In the genomic region with DNA sequence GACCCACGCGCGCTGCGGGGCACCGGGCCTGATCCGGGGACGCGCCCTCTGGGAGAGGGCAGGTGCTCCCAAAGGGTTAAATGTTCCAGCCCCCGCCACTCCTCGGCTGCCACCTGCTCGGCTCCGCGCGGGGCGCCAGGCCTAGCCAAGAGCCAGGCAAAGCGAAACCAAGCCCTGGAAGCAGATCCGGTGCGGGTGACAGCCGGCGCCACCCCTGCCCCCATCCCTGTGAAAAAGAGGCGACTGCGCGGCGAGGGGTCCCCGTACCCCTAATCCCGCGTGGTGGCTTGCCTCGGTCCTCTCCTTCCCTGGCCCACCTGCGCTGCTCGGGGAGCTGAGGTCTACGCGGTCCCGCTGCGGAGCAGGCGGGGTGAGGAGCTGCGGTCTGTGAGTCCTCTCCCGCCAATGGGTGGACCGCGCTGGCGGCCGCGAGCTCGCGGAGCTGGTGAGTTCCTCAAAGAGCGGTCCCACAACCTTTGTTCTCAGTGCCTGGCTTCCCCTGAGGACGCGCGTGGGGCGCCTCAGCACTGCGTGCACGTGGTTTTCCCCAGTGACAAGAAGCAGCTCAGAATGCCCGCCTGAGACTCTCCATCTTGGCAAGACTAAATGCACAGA, we compare ENCODE assay signal across 8 cellular contexts. TPM values are rescaled to one million over a fixed set of nuclear protein-coding genes. Genes with fewer than 3 reads are reported as not detected.
DNase-seq lines count a peak whose midpoint lies in the region; ATAC-seq and TF ChIP-seq lines count a peak whose summit lies in the region.

A gene (minus strand): TSS at position 610 of the 615 bp plus-strand sequence.

- no peak for TF ChIP-seq CTCF in BE2C (IDR thresholded peaks at IDR 0.05; ENCODE audit: low read depth, low read length)
- TF ChIP-seq CTCF in epithelial cell of esophagus (IDR thresholded peaks at IDR 0.05; ENCODE audit: insufficient read depth, low read depth, low read length, missing control alignments): no peak
- TF ChIP-seq CTCF in mesothelial cell of epicardium (IDR thresholded peaks at IDR 0.05; ENCODE audit: unreplicated experiment): no peak

- H3K36me3 ChIP-seq in BE2C: no peaks in the 10 kb centered on the region

- peaks cover 18% of the 10 kb centered on the region for H3K27me3 ChIP-seq in BE2C

- no peaks in the 10 kb centered on the region for H3K36me3 Mint-ChIP-seq in mesothelial cell of epicardium

- H3K4me1 Mint-ChIP-seq in mesothelial cell of epicardium: peaks cover 8% of the 10 kb centered on the region

- no peaks in the 10 kb centered on the region for H3K9me3 Mint-ChIP-seq in mesothelial cell of epicardium

- H3K4me1 ChIP-seq in BE2C: no peaks in the 10 kb centered on the region

- ATAC-seq in GM19467 (IDR thresholded peaks at IDR 0.05; ENCODE audit: unreplicated experiment) (peak; percentile 55), HG02840 (IDR thresholded peaks at IDR 0.05; ENCODE audit: low FRiP score, unreplicated experiment) (no peak)

- H3K27me3 Mint-ChIP-seq in mesothelial cell of epicardium (ENCODE audit: low read depth): peaks cover 69% of the 10 kb centered on the region

- peak within 1 kb of the TSS; percentile 76 for H3K4me3 Mint-ChIP-seq in mesothelial cell of epicardium

- no peak within 1 kb of the TSS for H3K27ac Mint-ChIP-seq in mesothelial cell of epicardium

- no peaks in the 10 kb centered on the region for H3K9me3 ChIP-seq in BE2C

- H3K4me3 ChIP-seq in BE2C (ENCODE audit: low read depth, low read length): peak within 1 kb of the TSS; percentile 66
- peak within 1 kb of the TSS; percentile 53 for H3K4me3 ChIP-seq in epithelial cell of esophagus (ENCODE audit: low read length)

- DNase-seq in BE2C (peak; percentile 35), NCI-H526 (lab: John Stamatoyannopoulos, UW) (peak; percentile 55 to 84), activated T-cell treated with anti-CD3 and anti-CD28 coated beads for 4 hours (peak; percentile 23), epithelial cell of esophagus (ENCODE audit: low read depth) (peak; percentile 35), mesothelial cell of epicardium (ENCODE audit: low spot score in 2 of 2, unreplicated experiment in 2 of 2) (peak; percentile 29 to 50)
- DNase-seq in stimulated activated CD8-positive, alpha-beta memory T cell treated with anti-CD3 and anti-CD28 coated beads, Interleukin-4, amount 100 ng/mL, for 48 hours: peak; percentile 41

RNA-seq across cellular contexts. Expression of the gene that starts here (rescaled TPM):
- polyA plus RNA-seq in BE2C (2012; ENCODE audit: insufficient read depth, insufficient read length, low read depth): 1.4 TPM
- 8.4 to 11.8 TPM (median 9.9 TPM) in 3 replicates for total RNA-seq in mesothelial cell of epicardium
